In the genomic region with DNA sequence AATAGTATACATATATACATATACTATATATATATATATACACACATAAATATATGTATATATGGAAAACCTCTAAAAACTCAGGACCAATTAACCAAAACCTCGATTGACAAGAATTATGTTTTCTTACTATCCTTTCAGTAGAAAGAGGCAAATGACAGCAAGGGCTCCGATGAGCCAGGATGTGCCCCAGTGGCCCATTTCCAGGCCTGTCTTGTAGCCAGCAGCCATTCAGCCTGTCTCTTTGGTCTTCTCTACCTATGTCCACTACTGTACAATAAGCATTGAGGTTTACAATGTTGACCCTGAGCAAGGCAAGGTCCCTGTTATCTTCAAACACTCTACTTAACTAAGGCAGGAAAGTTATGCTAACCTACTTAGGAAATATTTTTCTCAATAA, we compare ENCODE assay signal across 24 cellular contexts. TPM values are rescaled to one million over a fixed set of nuclear protein-coding genes. Genes with fewer than 3 reads are reported as not detected.
DNase-seq lines count a peak whose midpoint lies in the region; ATAC-seq, FAIRE-seq and TF ChIP-seq lines count a peak whose summit lies in the region.
"Had no signal": no experiment of that assay in that cellular context is flagged by ENCODE, and none has a peak within 500 bp of the region (broad histone marks: within the 10 kb centered on the region; RNA-seq: fewer than 3 reads in every experiment).

No MANE protein-coding gene starts in this region.

- in situ Hi-C loops in G401 (cut with HindIII; ENCODE audit: low sequenced_read_pairs): no loop called here

- TF ChIP-seq CTCF in foreskin keratinocyte (conservative IDR thresholded peaks at IDR 0.05): no peak

- no peaks in the 10 kb centered on the region for H3K4me1 ChIP-seq in foreskin keratinocyte
- H3K4me1 ChIP-seq: A549, BE2C had no signal

- DNase-seq in NCI-H146 (lab: John Stamatoyannopoulos, UW): peak; percentile 28
- no peak for DNase-seq in NCI-H146 treated with DMSO at 0.1 percent for 48 hours (lab: John Stamatoyannopoulos, UW; ENCODE audit: unreplicated experiment)
- peak; percentile 71 for DNase-seq in G401 (ENCODE audit: low spot score)
- DNase-seq in cerebellar cortex (ENCODE audit: low spot score): peak; percentile 62
- DNase-seq in posterior vena cava (ENCODE audit: low spot score): peak; percentile 5
- DNase-seq in foreskin keratinocyte: no peak
- DNase-seq in frontal cortex (ENCODE audit: low spot score in 2 of 2): no peak
- DNase-seq: 8988T; ACHN; AML-193; BE2C; CD4-positive, alpha-beta T cell; CD8-positive, alpha-beta memory T cell; DMS 273 treated with DMSO at 0.1 percent for 48 hours; DND-41; GDM1; H9 had no signal

- H3K27ac ChIP-seq in foreskin keratinocyte: no peak overlapping the region
- H3K27ac ChIP-seq: A549; BLaER1 treated with 17β-estradiol and CSF1 and Interleukin-3, amounts not matched to agents 10 nM and 100 nM had no signal

- peaks cover 2% of the 10 kb centered on the region for H3K27me3 ChIP-seq in foreskin keratinocyte
- H3K27me3 ChIP-seq: BLaER1 treated with 17β-estradiol and CSF1 and Interleukin-3, amounts not matched to agents 10 nM and 100 nM had no signal

- ATAC-seq in foreskin keratinocyte: no peak
- ATAC-seq: A549, GM12878, GM23338, HCT116 had no signal

- intact Hi-C loops in posterior vena cava (cut with DNase I): no loop called here

- FAIRE-seq in frontal cortex (lab: Jason Lieb, UNC): no peak
- FAIRE-seq: A549, D721Med, GM12878 had no signal

RNA-seq across cellular contexts. Expression of gene KCNA2, which starts 9.8 kb away (rescaled TPM):
- not detected in 2 replicates for total RNA-seq in G401 (2014; rRNA removed; shearing (Covaris generic))
- 1 to 10 TPM in 1 of 2 donors, under 1 TPM in 1; 1.00 to 2.7 TPM for total RNA-seq in posterior vena cava
- not detected in 2 replicates for total RNA-seq in foreskin keratinocyte
- polyA plus RNA-seq in foreskin keratinocyte: not detected in 2 replicates
- 3.7 TPM for total RNA-seq in frontal cortex
- polyA plus RNA-seq: CD14-positive monocyte had no signal

Comparison
In these comparisons a context has a peak if more than half of its experiments do, and no peak if none do; other contexts are left out.
1. DNase-seq: peak in NCI-H146 (single experiment), G401 (single experiment), cerebellar cortex (single experiment) and posterior vena cava (single experiment); none in NCI-H146 treated with DMSO at 0.1 percent for 48 hours (single experiment), foreskin keratinocyte (0 of 2) and frontal cortex (0 of 2).